9 cellular contexts compared by ENCODE assay signal in genomic region chr6:84551797-84552196, GRCh38.
"Had no signal": no experiment of that assay in that cellular context is flagged by ENCODE, and none has a peak within 500 bp of the region (broad histone marks: within the 10 kb centered on the region; RNA-seq: fewer than 3 reads in every experiment).

No MANE protein-coding gene starts in this region.

- H3K4me3 Mint-ChIP-seq: HFFc6 had no signal

- H3K9ac ChIP-seq: KMS-11 had no signal

- H3K9me3 ChIP-seq: HAP-1 had no signal

- FAIRE-seq: H54 had no signal

- DNase-seq: GOT3, HFFc6, IMR-90, KBM-7 had no signal

- H3K4me2 ChIP-seq: KMS-11 had no signal

- H3K27ac Mint-ChIP-seq: HFFc6 had no signal

- H3K4me1 ChIP-seq: HAP-1 had no signal

- ATAC-seq: HCT116 had no signal

- H3K27ac ChIP-seq: HL-60, KMS-11 had no signal

- H3K36me3 ChIP-seq: HAP-1 had no signal

- H3K4me3 ChIP-seq: HAP-1 had no signal
